Comparison of ENCODE assay signal across 18 cellular contexts in genomic region chr9:22278426-22278825, GRCh38.
DNase-seq lines count a peak whose midpoint lies in the region; ATAC-seq, FAIRE-seq and TF ChIP-seq lines count a peak whose summit lies in the region.
"Had no signal": no experiment of that assay in that cellular context is flagged by ENCODE, and none has a peak within 500 bp of the region (broad histone marks: within the 10 kb centered on the region; RNA-seq: fewer than 3 reads in every experiment).

No MANE protein-coding gene starts in this region.

- H3K4me3 ChIP-seq in AG10803 (ENCODE audit: low read length) (no peak overlapping the region), mesenchymal stem cell (ENCODE audit: insufficient read depth in 1 of 2, low read depth in 1 of 2, low read length in 2 of 2) (no peak overlapping the region)
- H3K4me3 ChIP-seq: GM12878, SJSA1 had no signal

- no peak for TF ChIP-seq POLR2A in GM12891 (IDR thresholded peaks at IDR 0.05; ENCODE audit: low read depth, low read length)

- no peaks in the 10 kb centered on the region for H3K27me3 Mint-ChIP-seq in chondrocyte (ENCODE audit: low read depth)

- no peak overlapping the region for H4K91ac ChIP-seq in mesenchymal stem cell (ENCODE audit: low read length)

- no peak overlapping the region for H4K8ac ChIP-seq in mesenchymal stem cell (ENCODE audit: low read length)

- ATAC-seq in GM18873 (IDR thresholded peaks at IDR 0.05; ENCODE audit: low FRiP score, unreplicated experiment) = no peak
- ATAC-seq: GM12878 had no signal

- TF ChIP-seq CTCF in AG10803 (conservative IDR thresholded peaks at IDR 0.05; ENCODE audit: low read length) = no peak
- TF ChIP-seq CTCF in chondrocyte (IDR thresholded peaks at IDR 0.05) = no peak

- no peak overlapping the region for H3K14ac ChIP-seq in mesenchymal stem cell (ENCODE audit: low read length in 2 of 2)

- peak overlapping the region; percentile 41 for H3K9ac ChIP-seq in mesenchymal stem cell (ENCODE audit: low read length)

- H2BK5ac ChIP-seq in mesenchymal stem cell (ENCODE audit: low read depth, low read length, poor library complexity, severe bottlenecking) = no peak overlapping the region

- no peak overlapping the region for H3K4ac ChIP-seq in mesenchymal stem cell (ENCODE audit: low read depth in 1 of 2, low read length in 2 of 2)

- peak overlapping the region; percentile 85 for H3K27ac Mint-ChIP-seq in chondrocyte (ENCODE audit: unreplicated experiment)
- H3K27ac Mint-ChIP-seq: CD14-positive monocyte had no signal

- H2BK12ac ChIP-seq in mesenchymal stem cell (ENCODE audit: low read length in 2 of 2) = no peak overlapping the region

- no peak overlapping the region for H2AK5ac ChIP-seq in mesenchymal stem cell (ENCODE audit: low read length, severe bottlenecking)

- no peaks in the 10 kb centered on the region for H3K79me1 ChIP-seq in mesenchymal stem cell (replicated peaks; ENCODE audit: low read length, poor library complexity, severe bottlenecking)

- H3K4me1 ChIP-seq in mesenchymal stem cell (ENCODE audit: control insufficient read depth, insufficient read depth, low read depth, low read length) = no peaks in the 10 kb centered on the region
- H3K4me1 ChIP-seq: Caco-2, SJSA1 had no signal

- H3K23ac ChIP-seq in mesenchymal stem cell (ENCODE audit: low read length in 2 of 2) = no peak overlapping the region

- H3K36me3 ChIP-seq in mesenchymal stem cell (ENCODE audit: control insufficient read depth in 1 of 2, insufficient read depth in 2 of 2, low read depth in 1 of 2, low read length in 2 of 2) = no peaks in the 10 kb centered on the region
- H3K36me3 ChIP-seq: SJSA1 had no signal

- no peak overlapping the region for H2AFZ ChIP-seq in mesenchymal stem cell (ENCODE audit: low read depth, low read length)

- no peaks in the 10 kb centered on the region for H3K27me3 ChIP-seq in mesenchymal stem cell (ENCODE audit: control insufficient read depth in 1 of 2, insufficient read depth in 1 of 2, low read length in 2 of 2)
- H3K27me3 ChIP-seq: SJSA1 had no signal

- no peak overlapping the region for H3K4me2 ChIP-seq in mesenchymal stem cell (ENCODE audit: low read length, poor library complexity, severe bottlenecking)

- peaks cover 1% of the 10 kb centered on the region for H3K9me3 Mint-ChIP-seq in chondrocyte (ENCODE audit: low read depth)

- no peak overlapping the region for H3K4me3 Mint-ChIP-seq in chondrocyte (ENCODE audit: unreplicated experiment)
- H3K4me3 Mint-ChIP-seq: CD14-positive monocyte had no signal

- H3K4me1 Mint-ChIP-seq in chondrocyte (ENCODE audit: low read depth) = peaks cover 38% of the 10 kb centered on the region
- H3K4me1 Mint-ChIP-seq: CD14-positive monocyte had no signal

- peaks cover 1% of the 10 kb centered on the region for H3K36me3 Mint-ChIP-seq in chondrocyte (ENCODE audit: low read depth)
- H3K36me3 Mint-ChIP-seq: CD14-positive monocyte had no signal

- no peaks in the 10 kb centered on the region for H3K9me3 ChIP-seq in mesenchymal stem cell (ENCODE audit: control insufficient read depth, low read length)
- H3K9me3 ChIP-seq: Caco-2, SJSA1 had no signal

- no peak overlapping the region for H3K27ac ChIP-seq in mesenchymal stem cell (ENCODE audit: low read length, poor library complexity, severe bottlenecking)
- H3K27ac ChIP-seq: SJSA1 had no signal

- no peak overlapping the region for H3K18ac ChIP-seq in mesenchymal stem cell (ENCODE audit: low read depth in 1 of 2, low read length in 2 of 2)

- H2BK120ac ChIP-seq in mesenchymal stem cell (ENCODE audit: low read depth, low read length) = no peak overlapping the region

- H2BK15ac ChIP-seq in mesenchymal stem cell (ENCODE audit: low read depth, poor library complexity, severe bottlenecking) = no peak overlapping the region

- DNase-seq in AG10803 (ENCODE audit: low read depth) (peak; percentile 1), HTR-8/SVneo (ENCODE audit: insufficient read length, low spot score) (peak; percentile 5), chondrocyte (ENCODE audit: low spot score) (no peak), mesenchymal stem cell (no peak), NCI-H2196 treated with DMSO at 0.1 percent for 48 hours (lab: John Stamatoyannopoulos, UW; ENCODE audit: unreplicated experiment) (no peak), GM12891 (ENCODE audit: insufficient read length, low spot score) (no peak), NCI-H345 (lab: John Stamatoyannopoulos, UW) (no peak)
- DNase-seq: Caco-2, Kasumi-1, NCI-H1417 treated with DMSO at 0.1 percent for 48 hours, NCI-H2029 treated with DMSO at 0.1 percent for 48 hours, NCI-H526 treated with DMSO at 0.1 percent for 48 hours, RPMI8226 had no signal

- no peak for FAIRE-seq in HTR-8/SVneo (lab: Jason Lieb, UNC)
- no peak for FAIRE-seq in GM12891 (lab: Jason Lieb, UNC)
- FAIRE-seq: GM12878, H1 had no signal

TF ChIP-seq in GM12891, 5 proteins besides CTCF, POLR2A, EP300 and RAD21:
- TF ChIP-seq POLR2AphosphoS5 (IDR thresholded peaks at IDR 0.05; ENCODE audit: low read depth, low read length) (no peak), SPI1 (IDR thresholded peaks at IDR 0.05; ENCODE audit: low read depth, low read length) (no peak), POU2F2 (IDR thresholded peaks at IDR 0.05; ENCODE audit: low read depth, low read length) (no peak), TAF1 (IDR thresholded peaks at IDR 0.05; ENCODE audit: low read depth, low read length) (no peak), PAX5 (IDR thresholded peaks at IDR 0.05; ENCODE audit: insufficient read depth, low read length, severe bottlenecking) (no peak)

Comparison
In these comparisons a context has a peak if more than half of its experiments do, and no peak if none do; other contexts are left out.
1. DNase-seq: peak in AG10803 (single experiment) and HTR-8/SVneo (single experiment); none in chondrocyte (single experiment), mesenchymal stem cell (single experiment), NCI-H2196 treated with DMSO at 0.1 percent for 48 hours (single experiment), GM12891 (single experiment) and NCI-H345 (single experiment).